Comparison of ENCODE assay signal across 11 cellular contexts in the genomic region with DNA sequence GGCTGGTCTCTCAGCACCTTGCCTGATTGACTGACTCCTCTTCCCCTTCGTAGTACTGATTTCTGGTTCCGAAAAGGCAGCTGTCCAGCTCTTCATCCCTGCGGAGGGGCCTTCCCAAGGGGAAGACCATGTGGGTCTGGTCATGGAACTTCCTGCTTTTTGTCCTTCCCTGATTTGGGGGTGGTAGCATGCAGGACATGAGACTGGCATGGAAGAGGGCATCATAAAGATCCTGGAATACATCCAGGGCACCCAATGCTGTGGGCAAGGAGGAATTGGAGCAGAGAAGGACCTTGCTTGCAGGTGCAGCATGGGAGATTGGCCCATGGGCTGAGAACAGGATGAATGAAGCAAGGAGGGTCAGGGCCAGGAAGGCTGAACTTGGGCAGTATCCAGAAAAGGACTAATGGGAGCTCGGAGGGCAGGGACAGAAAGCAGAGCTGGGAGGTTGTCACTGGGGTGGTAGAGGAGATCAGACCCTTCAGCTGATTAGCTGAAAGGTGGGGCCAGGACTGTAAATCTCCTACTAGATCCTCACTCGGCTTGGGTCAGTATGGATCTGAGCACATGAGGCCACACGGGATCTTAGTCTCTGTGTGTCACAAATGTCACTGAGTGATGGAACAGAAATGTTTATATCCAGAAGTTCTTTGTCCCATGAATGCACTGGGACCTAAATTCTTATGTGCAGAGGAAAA. TPM values are rescaled to one million over a fixed set of nuclear protein-coding genes. Genes with fewer than 3 reads are reported as not detected.
DNase-seq lines count a peak whose midpoint lies in the region; ATAC-seq and TF ChIP-seq lines count a peak whose summit lies in the region.
"Had no signal": no experiment of that assay in that cellular context is flagged by ENCODE, and none has a peak within 500 bp of the region (broad histone marks: within the 10 kb centered on the region; RNA-seq: fewer than 3 reads in every experiment).

No MANE protein-coding gene starts in this region.

- H3K4me3 ChIP-seq in IMR-90 (ENCODE audit: insufficient read depth, low read depth, low read length) (no peak overlapping the region), lung (no peak overlapping the region), subcutaneous abdominal adipose tissue (ENCODE audit: low read depth in 1 of 5, low read length in 5 of 5) (peak overlapping the region; percentile 17 to 91 (median 76)), testis (no peak overlapping the region)

- H3K4me2 ChIP-seq in IMR-90 (ENCODE audit: low read depth, low read length), result no peak overlapping the region

- POLR2A ChIA-PET in IMR-90 (lab: Charles Lee; ENCODE audit: unreplicated experiment), result interaction anchor here (1.0 to 1.3 kb wide), 4 partner anchors 23 to 162 kb away, joined by 3 to 4 read pairs (median 3); no protein-coding TSS in a partner anchor

- H4K8ac ChIP-seq in IMR-90 (ENCODE audit: low read depth in 2 of 2, low read length in 2 of 2), result peak overlapping the region; percentile 97 to 99

- peak overlapping the region; percentile 93 for H2AK9ac ChIP-seq in IMR-90 (replicated peaks; ENCODE audit: low read depth, low read length, poor library complexity)

- H3K4ac ChIP-seq in IMR-90 (ENCODE audit: low read depth, low read length), result peak overlapping the region; percentile 100

- H3K23ac ChIP-seq in IMR-90 (ENCODE audit: low read depth, low read length), result peak overlapping the region; percentile 99

- H3K9me3 ChIP-seq in IMR-90 (ENCODE audit: control insufficient read depth, insufficient read depth, low read length), result no peaks in the 10 kb centered on the region
- H3K9me3 ChIP-seq in lung (ENCODE audit: control insufficient read depth in 2 of 2, insufficient read depth in 1 of 2, low read length in 1 of 2), result no peaks in the 10 kb centered on the region
- no peaks in the 10 kb centered on the region for H3K9me3 ChIP-seq in subcutaneous abdominal adipose tissue (ENCODE audit: control insufficient read depth in 5 of 5, low read length in 5 of 5)
- no peaks in the 10 kb centered on the region for H3K9me3 ChIP-seq in testis

- H3K4me1 ChIP-seq in IMR-90 (ENCODE audit: control insufficient read depth, insufficient read depth, low read length) (peaks cover 46% of the 10 kb centered on the region), lung (ENCODE audit: control insufficient read depth in 2 of 2, insufficient read depth in 2 of 2, low read length in 2 of 2) (peaks cover 0 to 24% of the 10 kb centered on the region in 2 donors), subcutaneous abdominal adipose tissue (ENCODE audit: control insufficient read depth in 5 of 5, insufficient read depth in 5 of 5, low read length in 5 of 5) (peaks cover 25 to 76% (median 69%) of the 10 kb centered on the region in 5 donors), testis (peaks cover 22% of the 10 kb centered on the region)

- no peak for ATAC-seq in IMR-90 (ENCODE audit: low read depth)
- ATAC-seq in lung (ENCODE audit: insufficient read depth, low FRiP score), result no peak
- ATAC-seq in GM19035 (IDR thresholded peaks at IDR 0.05; ENCODE audit: unreplicated experiment), result no peak

- H3K27ac ChIP-seq in IMR-90 (ENCODE audit: insufficient read depth, low read length) (peak overlapping the region; percentile 98), lung (ENCODE audit: low read depth in 1 of 2, low read length in 1 of 2) (peak overlapping the region; percentile 76 to 90), subcutaneous abdominal adipose tissue (ENCODE audit: low read depth, low read length) (peak overlapping the region; percentile 99), testis (peak overlapping the region in 1 of 2 donors; percentile 83)

- peak overlapping the region; percentile 94 for H4K5ac ChIP-seq in IMR-90 (ENCODE audit: low read depth, low read length)

- no peaks in the 10 kb centered on the region for H3K36me3 ChIP-seq in IMR-90 (ENCODE audit: control insufficient read depth, insufficient read depth, low read length)
- H3K36me3 ChIP-seq in lung (ENCODE audit: control insufficient read depth in 2 of 2, insufficient read depth in 2 of 2, low read length in 2 of 2), result no peaks in the 10 kb centered on the region
- H3K36me3 ChIP-seq in subcutaneous abdominal adipose tissue (ENCODE audit: control insufficient read depth in 5 of 5, insufficient read depth in 5 of 5, low read length in 5 of 5), result no peaks in the 10 kb centered on the region
- H3K36me3 ChIP-seq in testis (ENCODE audit: low read depth, missing control alignments), result no peaks in the 10 kb centered on the region

- intact Hi-C loops in IMR-90 (cut with micrococcal nuclease) (loop anchor here (1.0 kb wide), 1 partner anchor 12 kb away; no protein-coding TSS in a partner anchor), testis (cut with DNase I; ENCODE audit: low total_unique reads) (loop anchor here (5.0 kb wide), 2 partner anchors 43 to 158 kb away; no protein-coding TSS in a partner anchor)

- H2BK5ac ChIP-seq in IMR-90 (ENCODE audit: low read depth, low read length, poor library complexity, severe bottlenecking), result peak overlapping the region; percentile 99

- CTCF ChIA-PET in IMR-90 (lab: Yijun Ruan, JAX), result interaction anchor here (1.1 kb wide), 1 partner anchor 159 kb away, joined by 3 read pairs; no protein-coding TSS in a partner anchor

- 60% methylated on average over 1 of the region's 6 CpGs; no CpG with 5 or more reads in 1 of the 2 experiments for WGBS in IMR-90 (ENCODE audit: extremely low coverage in 2 of 2, insufficient read length in 1 of 2), 2 experiments
- 68 to 81% methylated on average over 6 of the region's 6 CpGs for WGBS in lung, 2 donors
- 58 to 77% methylated on average over 5 to 6 of the region's 6 CpGs for WGBS in testis, 2 donors

- H2BK120ac ChIP-seq in IMR-90 (ENCODE audit: low read depth, low read length), result peak overlapping the region; percentile 98

- peak overlapping the region; percentile 76 for H2AFZ ChIP-seq in IMR-90 (replicated peaks; ENCODE audit: low read length, poor library complexity)

- peak overlapping the region; percentile 97; the same call in 1 of the 2 replicates for H3K9ac ChIP-seq in IMR-90 (ENCODE audit: low read depth, low read length)
- peak overlapping the region in 4 of 5 donors; percentile 74 to 93 (median 91) for H3K9ac ChIP-seq in subcutaneous abdominal adipose tissue (ENCODE audit: low read length in 5 of 5)

- TF ChIP-seq POLR2A in IMR-90 (IDR thresholded peaks at IDR 0.05; ENCODE audit: low read depth, low read length) (no peak), testis (IDR thresholded peaks at IDR 0.05) (no peak)

- TF ChIP-seq CTCF in IMR-90 (conservative IDR thresholded peaks at IDR 0.05; ENCODE audit: low read depth, low read length), result no peak
- no peak for TF ChIP-seq CTCF in lung (IDR thresholded peaks at IDR 0.05; ENCODE audit: control extremely low read depth, extremely low read depth)
- TF ChIP-seq CTCF in testis (IDR thresholded peaks at IDR 0.05), result no peak

- peaks cover 14 to 52% of the 10 kb centered on the region in 2 experiments; a peak in 3 of 4 replicates for H3K79me1 ChIP-seq in IMR-90 (ENCODE audit: low read depth in 1 of 2, low read length in 2 of 2)

- H3K14ac ChIP-seq in IMR-90 (replicated peaks; ENCODE audit: low read depth, low read length), result peak overlapping the region; percentile 99

- H3K9me1 ChIP-seq in IMR-90 (ENCODE audit: insufficient read depth, low read length), result peaks cover 41% of the 10 kb centered on the region

- H2AK5ac ChIP-seq in IMR-90 (ENCODE audit: low read depth, low read length), result peak overlapping the region; percentile 100

- no peak for TF ChIP-seq RAD21 in IMR-90 (IDR thresholded peaks at IDR 0.05; ENCODE audit: low read length)

- dilution Hi-C loops in IMR-90 (cut with HindIII; ENCODE audit: low sequenced_read_pairs, unreplicated experiment), result no loop called here

- H4K91ac ChIP-seq in IMR-90 (ENCODE audit: insufficient read depth, low read depth, low read length), result peak overlapping the region; percentile 99

- BruUV-seq in IMR-90 (replicated peaks; lab: Mats Ljungman, UMichigan), result no TSS peak

- peak overlapping the region; percentile 93 for H2BK20ac ChIP-seq in IMR-90 (ENCODE audit: low read depth, low read length)

- H3K27me3 ChIP-seq in IMR-90 (ENCODE audit: control insufficient read depth, insufficient read depth, low read length), result no peaks in the 10 kb centered on the region
- H3K27me3 ChIP-seq in lung (ENCODE audit: control insufficient read depth, insufficient read depth), result no peaks in the 10 kb centered on the region
- H3K27me3 ChIP-seq in subcutaneous abdominal adipose tissue (ENCODE audit: control insufficient read depth in 5 of 5, insufficient read depth in 4 of 5, low read length in 5 of 5), result peaks cover 0 to 6% (median 0%) of the 10 kb centered on the region in 5 donors
- H3K27me3 ChIP-seq in testis, result no peaks in the 10 kb centered on the region

- H3K18ac ChIP-seq in IMR-90 (ENCODE audit: low read depth, low read length), result peak overlapping the region; percentile 92

- H3K56ac ChIP-seq in IMR-90 (ENCODE audit: extremely low read depth, insufficient read depth, low read length), result peak overlapping the region; percentile 98; the same call in 1 of the 2 replicates

- no peak for DNase-seq in IMR-90
- DNase-seq in cerebellar cortex (ENCODE audit: low spot score), result peak; percentile 70
- DNase-seq in lung (ENCODE audit: low spot score), result no peak
- DNase-seq in HuH-7 (ENCODE audit: low spot score), result no peak
- DNase-seq in testis, result no peak
- no peak for DNase-seq in central memory CD4-positive, alpha-beta T cell
- DNase-seq: Calu3, NCI-H526, T-helper 1 cell had no signal

- in situ Hi-C loops in IMR-90 (cut with MboI; ENCODE audit: low sequenced_read_pairs), result loop anchor here (5.0 kb wide), 1 partner anchor 38 kb away; no protein-coding TSS in a partner anchor

- H2BK15ac ChIP-seq in IMR-90 (ENCODE audit: low read depth, low read length), result peak overlapping the region; percentile 99

- H4K20me1 ChIP-seq in IMR-90 (ENCODE audit: insufficient read depth, low read length), result no peaks in the 10 kb centered on the region

TF ChIP-seq in IMR-90, 13 proteins besides CTCF, POLR2A, EP300 and RAD21 (continues in another document):
- TF ChIP-seq, protein P1, sequence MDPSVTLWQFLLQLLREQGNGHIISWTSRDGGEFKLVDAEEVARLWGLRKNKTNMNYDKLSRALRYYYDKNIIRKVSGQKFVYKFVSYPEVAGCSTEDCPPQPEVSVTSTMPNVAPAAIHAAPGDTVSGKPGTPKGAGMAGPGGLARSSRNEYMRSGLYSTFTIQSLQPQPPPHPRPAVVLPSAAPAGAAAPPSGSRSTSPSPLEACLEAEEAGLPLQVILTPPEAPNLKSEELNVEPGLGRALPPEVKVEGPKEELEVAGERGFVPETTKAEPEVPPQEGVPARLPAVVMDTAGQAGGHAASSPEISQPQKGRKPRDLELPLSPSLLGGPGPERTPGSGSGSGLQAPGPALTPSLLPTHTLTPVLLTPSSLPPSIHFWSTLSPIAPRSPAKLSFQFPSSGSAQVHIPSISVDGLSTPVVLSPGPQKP (IDR thresholded peaks at IDR 0.05; ENCODE audit: borderline replicate concordance, low read depth, low read length), result no peak
- TF ChIP-seq CHD1 (IDR thresholded peaks at IDR 0.05; ENCODE audit: low read depth, low read length), result no peak

RNA-seq across cellular contexts. Expression of gene AMOTL2, which starts 59.5 kb away (rescaled TPM):
- 162 and 172 TPM in 2 replicates for total RNA-seq in IMR-90 (2012; rRNA removed)
- polyA plus RNA-seq in IMR-90 (2012; rRNA removed), result 176 and 230 TPM in 2 replicates
- 168 and 220 TPM in 2 replicates for polyA plus RNA-seq in IMR-90 (2012; cell fraction: cytosol; rRNA removed)
- 530 and 567 TPM in 2 replicates for polyA plus RNA-seq in IMR-90 (2012; cell fraction: nucleus; rRNA removed; ENCODE audit: low replicate concordance)
- 100 to 1,000 TPM; 122 to 129 TPM for total RNA-seq in lung
- polyA plus RNA-seq in lung, result 10 to 100 TPM; 27.4 to 30.1 TPM
- total RNA-seq in testis, result 10 to 100 TPM; 35.8 to 61.0 TPM
- 19.6 TPM for polyA plus RNA-seq in testis (ENCODE audit: insufficient read depth, low read depth, low replicate concordance)

Comparison
In these comparisons a context has a peak if more than half of its experiments do, and no peak if none do; other contexts are left out.
1. H3K4me3 ChIP-seq: peak in subcutaneous abdominal adipose tissue (5 of 5); none in IMR-90 (single experiment), lung (single experiment) and testis (0 of 2).